9 cellular contexts compared by ENCODE assay signal in genomic region chr6:33694977-33695376, GRCh38. TPM values are rescaled to one million over a fixed set of nuclear protein-coding genes. Genes with fewer than 3 reads are reported as not detected.
DNase-seq lines count a peak whose midpoint lies in the region; ATAC-seq and TF ChIP-seq lines count a peak whose summit lies in the region.
"Had no signal": no experiment of that assay in that cellular context is flagged by ENCODE, and none has a peak within 500 bp of the region (broad histone marks: within the 10 kb centered on the region; RNA-seq: fewer than 3 reads in every experiment).

No MANE protein-coding gene starts in this region.

- CTCF ChIA-PET in activated CD4-positive, alpha-beta memory T cell treated with anti-CD3 and anti-CD28 coated beads, Interleukin-2, amount 10 ng/mL, durations not matched to agents 7 days and 5 days (lab: Charles Lee): interaction anchor here (0.6 to 4.0 kb wide), 5 partner anchors 16 to 386 kb away, joined by 3 to 18 read pairs (median 4); partner anchors contain the start of genes BAK1 and UQCC2

- intact Hi-C loops in activated CD4-positive, alpha-beta T cell treated with anti-CD3 and anti-CD28 coated beads, Interleukin-2, amount 10 ng/mL, durations not matched to agents 24 days and 14 days (cut with micrococcal nuclease): loop anchor here (5.0 to 10.0 kb wide), 2 partner anchors 63 to 240 kb away; partner anchors contain the start of gene ZBTB9
- intact Hi-C loops in sciatic nerve (cut with DNase I): loop anchor here (5.0 kb wide), 1 partner anchor 108 kb away; no protein-coding TSS in a partner anchor

- H3K4me3 ChIP-seq in gastroesophageal sphincter: no peak overlapping the region

- POLR2A ChIA-PET in activated CD4-positive, alpha-beta memory T cell treated with anti-CD3 and anti-CD28 coated beads, Interleukin-2, amount 10 ng/mL, durations not matched to agents 7 days and 5 days (lab: Charles Lee): interaction anchor here (0.9 to 4.1 kb wide), 9 partner anchors 8 to 210 kb away, joined by 3 to 25 read pairs (median 3); partner anchors contain the start of genes ITPR3 and UQCC2

- no peaks in the 10 kb centered on the region for H3K9me3 Mint-ChIP-seq in activated CD4-positive, alpha-beta T cell treated with anti-CD3 and anti-CD28 coated beads, Interleukin-2, amount 10 ng/mL, durations not matched to agents 24 days and 14 days
- H3K9me3 Mint-ChIP-seq in activated CD4-positive, alpha-beta memory T cell treated with anti-CD3 and anti-CD28 coated beads, Interleukin-2, amount 10 ng/mL, durations not matched to agents 7 days and 5 days: no peaks in the 10 kb centered on the region
- no peaks in the 10 kb centered on the region for H3K9me3 Mint-ChIP-seq in stimulated activated memory B cell treated with anti-CD40 and anti-IgM and Interleukin-4, amounts not matched to agents 10 μg/mL and 1 μg/mL and 100 μg/mL, for 72 hours
- no peaks in the 10 kb centered on the region for H3K9me3 Mint-ChIP-seq in progenitor cell of endocrine pancreas (ENCODE audit: low read depth)

- WGBS in gastroesophageal sphincter (ENCODE audit: low coverage in 1 of 2), 2 donors: no CpG with 5 or more reads among the region's 5 CpGs

- peaks cover 59% of the 10 kb centered on the region for H3K36me3 Mint-ChIP-seq in activated CD4-positive, alpha-beta T cell treated with anti-CD3 and anti-CD28 coated beads, Interleukin-2, amount 10 ng/mL, durations not matched to agents 24 days and 14 days (ENCODE audit: low read depth)
- H3K36me3 Mint-ChIP-seq in activated CD4-positive, alpha-beta memory T cell treated with anti-CD3 and anti-CD28 coated beads, Interleukin-2, amount 10 ng/mL, durations not matched to agents 7 days and 5 days (ENCODE audit: low read depth): peaks cover 84% of the 10 kb centered on the region
- H3K36me3 Mint-ChIP-seq in stimulated activated memory B cell treated with anti-CD40 and anti-IgM and Interleukin-4, amounts not matched to agents 10 μg/mL and 1 μg/mL and 100 μg/mL, for 72 hours: peaks cover 60% of the 10 kb centered on the region
- peaks cover 7% of the 10 kb centered on the region for H3K36me3 Mint-ChIP-seq in progenitor cell of endocrine pancreas (ENCODE audit: insufficient read depth)

- no peak for TF ChIP-seq EP300 in gastroesophageal sphincter (IDR thresholded peaks at IDR 0.05)

- ATAC-seq in gastroesophageal sphincter (no peak), sciatic nerve (no peak)
- no peak for ATAC-seq in stimulated activated memory B cell treated with anti-CD40 and anti-IgM and Interleukin-4, amounts not matched to agents 10 μg/mL and 1 μg/mL and 100 μg/mL, for 72 hours

- no peaks in the 10 kb centered on the region for H3K27me3 ChIP-seq in gastroesophageal sphincter

- peaks cover 0 to 84% of the 10 kb centered on the region in 2 donors for H3K36me3 ChIP-seq in gastroesophageal sphincter

- peak overlapping the region in 3 of 4 donors; percentile 1 to 63 (median 54) for H3K27ac ChIP-seq in gastroesophageal sphincter

- no peak for TF ChIP-seq POLR2A in gastroesophageal sphincter (IDR thresholded peaks at IDR 0.05)

- peaks cover 58% of the 10 kb centered on the region for H3K4me1 Mint-ChIP-seq in activated CD4-positive, alpha-beta T cell treated with anti-CD3 and anti-CD28 coated beads, Interleukin-2, amount 10 ng/mL, durations not matched to agents 24 days and 14 days
- H3K4me1 Mint-ChIP-seq in activated CD4-positive, alpha-beta memory T cell treated with anti-CD3 and anti-CD28 coated beads, Interleukin-2, amount 10 ng/mL, durations not matched to agents 7 days and 5 days: peaks cover 87% of the 10 kb centered on the region
- peaks cover 83% of the 10 kb centered on the region for H3K4me1 Mint-ChIP-seq in stimulated activated memory B cell treated with anti-CD40 and anti-IgM and Interleukin-4, amounts not matched to agents 10 μg/mL and 1 μg/mL and 100 μg/mL, for 72 hours
- peaks cover 10% of the 10 kb centered on the region for H3K4me1 Mint-ChIP-seq in progenitor cell of endocrine pancreas (ENCODE audit: low read depth)

- H3K27ac Mint-ChIP-seq in activated CD4-positive, alpha-beta T cell treated with anti-CD3 and anti-CD28 coated beads, Interleukin-2, amount 10 ng/mL, durations not matched to agents 24 days and 14 days: peak overlapping the region; percentile 87
- H3K27ac Mint-ChIP-seq in activated CD4-positive, alpha-beta memory T cell treated with anti-CD3 and anti-CD28 coated beads, Interleukin-2, amount 10 ng/mL, durations not matched to agents 7 days and 5 days: peak overlapping the region; percentile 97
- peak overlapping the region; percentile 88 for H3K27ac Mint-ChIP-seq in stimulated activated memory B cell treated with anti-CD40 and anti-IgM and Interleukin-4, amounts not matched to agents 10 μg/mL and 1 μg/mL and 100 μg/mL, for 72 hours
- no peak overlapping the region for H3K27ac Mint-ChIP-seq in progenitor cell of endocrine pancreas

- no peak for DNase-seq in activated CD4-positive, alpha-beta T cell treated with anti-CD3 and anti-CD28 coated beads, Interleukin-2, amount 10 ng/mL, durations not matched to agents 24 days and 14 days
- DNase-seq in activated CD4-positive, alpha-beta T cell treated with anti-CD3 and anti-CD28 coated beads, Interleukin-2, amount 50 U/mL, for 4 hours: no peak
- no peak for DNase-seq in activated CD4-positive, alpha-beta memory T cell treated with anti-CD3 and anti-CD28 coated beads, Interleukin-2, amount 10 ng/mL, durations not matched to agents 7 days and 5 days
- no peak for DNase-seq in NCI-H1694 treated with DMSO at 0.1 percent for 48 hours (lab: John Stamatoyannopoulos, UW)
- DNase-seq in sciatic nerve (ENCODE audit: low spot score): no peak
- no peak for DNase-seq in progenitor cell of endocrine pancreas (ENCODE audit: low spot score, unreplicated experiment)
- DNase-seq: NCI-H2029 had no signal

- peaks cover 0 to 71% (median 25%) of the 10 kb centered on the region in 3 donors for H3K4me1 ChIP-seq in gastroesophageal sphincter

- H3K9me3 ChIP-seq in gastroesophageal sphincter: no peaks in the 10 kb centered on the region

- TF ChIP-seq CTCF in gastroesophageal sphincter (IDR thresholded peaks at IDR 0.05) (no peak), progenitor cell of endocrine pancreas (IDR thresholded peaks at IDR 0.05; ENCODE audit: unreplicated experiment) (no peak)

- no peaks in the 10 kb centered on the region for H3K27me3 Mint-ChIP-seq in activated CD4-positive, alpha-beta T cell treated with anti-CD3 and anti-CD28 coated beads, Interleukin-2, amount 10 ng/mL, durations not matched to agents 24 days and 14 days
- H3K27me3 Mint-ChIP-seq in activated CD4-positive, alpha-beta memory T cell treated with anti-CD3 and anti-CD28 coated beads, Interleukin-2, amount 10 ng/mL, durations not matched to agents 7 days and 5 days: no peaks in the 10 kb centered on the region
- no peaks in the 10 kb centered on the region for H3K27me3 Mint-ChIP-seq in stimulated activated memory B cell treated with anti-CD40 and anti-IgM and Interleukin-4, amounts not matched to agents 10 μg/mL and 1 μg/mL and 100 μg/mL, for 72 hours
- no peaks in the 10 kb centered on the region for H3K27me3 Mint-ChIP-seq in progenitor cell of endocrine pancreas

- peak overlapping the region; percentile 54 for H3K4me3 Mint-ChIP-seq in activated CD4-positive, alpha-beta T cell treated with anti-CD3 and anti-CD28 coated beads, Interleukin-2, amount 10 ng/mL, durations not matched to agents 24 days and 14 days
- H3K4me3 Mint-ChIP-seq in activated CD4-positive, alpha-beta memory T cell treated with anti-CD3 and anti-CD28 coated beads, Interleukin-2, amount 10 ng/mL, durations not matched to agents 7 days and 5 days: no peak overlapping the region
- H3K4me3 Mint-ChIP-seq in stimulated activated memory B cell treated with anti-CD40 and anti-IgM and Interleukin-4, amounts not matched to agents 10 μg/mL and 1 μg/mL and 100 μg/mL, for 72 hours: no peak overlapping the region
- no peak overlapping the region for H3K4me3 Mint-ChIP-seq in progenitor cell of endocrine pancreas (ENCODE audit: low read depth)

RNA-seq across cellular contexts. Expression of gene UQCC2, which starts 16.5 kb away (rescaled TPM):
- total RNA-seq in activated CD4-positive, alpha-beta T cell treated with anti-CD3 and anti-CD28 coated beads, Interleukin-2, amount 10 ng/mL, durations not matched to agents 24 days and 14 days: 131 and 137 TPM in 2 replicates
- 10 to 100 TPM; 70.7 to 75.3 TPM for total RNA-seq in activated CD4-positive, alpha-beta memory T cell treated with anti-CD3 and anti-CD28 coated beads, Interleukin-2, amount 10 ng/mL, durations not matched to agents 7 days and 5 days
- total RNA-seq in gastroesophageal sphincter (10 to 100 TPM; 14.5 to 25.3 (median 17.7) TPM), sciatic nerve (32.7 TPM), progenitor cell of endocrine pancreas (97.2 and 99.4 TPM in 2 replicates)

RNA-seq across cellular contexts. Expression of gene IP6K3, which starts 51.7 kb away (rescaled TPM):
- total RNA-seq in activated CD4-positive, alpha-beta T cell treated with anti-CD3 and anti-CD28 coated beads, Interleukin-2, amount 10 ng/mL, durations not matched to agents 24 days and 14 days: not detected in 2 replicates
- total RNA-seq in activated CD4-positive, alpha-beta memory T cell treated with anti-CD3 and anti-CD28 coated beads, Interleukin-2, amount 10 ng/mL, durations not matched to agents 7 days and 5 days: not detected
- total RNA-seq in gastroesophageal sphincter: 1 to 10 TPM in 3 of 4 donors, under 1 TPM in 1; 0.32 to 5.5 (median 2.8) TPM
- total RNA-seq in sciatic nerve: 0.31 TPM
- total RNA-seq in progenitor cell of endocrine pancreas: 0.14 and 0.29 TPM in 2 replicates
